In the genomic region with DNA sequence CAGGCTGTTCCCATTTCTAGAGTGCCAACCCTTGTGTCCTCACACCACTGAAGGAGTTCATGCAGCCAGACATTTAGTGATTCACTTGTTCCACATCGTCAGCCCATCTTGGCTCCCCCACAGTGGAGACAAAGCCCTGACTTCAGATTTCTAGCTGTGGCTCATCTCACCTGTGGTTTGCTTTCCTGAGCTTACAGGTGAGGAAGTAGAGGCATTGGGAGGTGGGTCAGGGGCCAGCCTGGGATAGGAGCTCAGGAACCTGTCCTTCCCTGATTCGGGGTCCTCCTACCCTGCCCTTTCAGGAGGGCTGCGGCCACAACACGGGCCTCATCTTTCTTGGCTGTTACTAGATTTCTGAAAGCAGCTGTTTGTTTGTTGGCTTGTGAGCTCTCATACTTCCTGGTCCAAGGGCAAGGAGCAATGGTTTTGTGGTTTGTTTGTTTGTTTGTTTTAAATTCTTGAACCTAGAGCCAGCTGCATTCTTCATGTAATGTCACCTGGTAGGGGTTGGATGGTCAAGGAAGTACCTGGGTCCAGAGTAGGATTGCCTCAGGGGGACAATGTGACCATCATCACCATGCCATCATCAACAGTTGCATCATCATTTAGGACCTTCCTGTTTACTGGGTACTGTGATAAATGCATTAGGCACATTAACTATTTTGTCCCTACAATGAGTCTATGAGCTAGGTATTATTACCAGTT, we compare ENCODE assay signal across 35 cellular contexts. TPM values are rescaled to one million over a fixed set of nuclear protein-coding genes. Genes with fewer than 3 reads are reported as not detected.
DNase-seq lines count a peak whose midpoint lies in the region; ATAC-seq and TF ChIP-seq lines count a peak whose summit lies in the region.
"Had no signal": no experiment of that assay in that cellular context is flagged by ENCODE, and none has a peak within 500 bp of the region (broad histone marks: within the 10 kb centered on the region; RNA-seq: fewer than 3 reads in every experiment).

No MANE protein-coding gene starts in this region.

- H3K4me1 ChIP-seq in foreskin keratinocyte (no peaks in the 10 kb centered on the region), HAP-1 (no peaks in the 10 kb centered on the region)
- H3K4me1 ChIP-seq: ascending aorta, SJCRH30, thyroid gland had no signal

- H3K36me3 Mint-ChIP-seq in WTC11 (peaks cover 12% of the 10 kb centered on the region), osteocyte (ENCODE audit: unreplicated experiment) (no peaks in the 10 kb centered on the region)
- H3K36me3 Mint-ChIP-seq: activated CD8-positive, alpha-beta memory T cell treated with anti-CD3 and anti-CD28 coated beads, Interleukin-2, amount 10 ng/mL, durations not matched to agents 7 days and 5 days; activated naive CD8-positive, alpha-beta T cell treated with anti-CD3 and anti-CD28 coated beads, Interleukin-2, amount 10 ng/mL, durations not matched to agents 7 days and 5 days; memory B cell had no signal

- H3K9me3 Mint-ChIP-seq in WTC11 (peaks cover 29% of the 10 kb centered on the region), osteocyte (ENCODE audit: unreplicated experiment) (peaks cover 15% of the 10 kb centered on the region)

- no peak overlapping the region for H3K4me3 ChIP-seq in HAP-1
- H3K4me3 ChIP-seq: ascending aorta, GM23338, SJCRH30, skin epidermis, thyroid gland had no signal

- no peak for ATAC-seq in WTC11
- no peak for ATAC-seq in foreskin keratinocyte
- no peak for ATAC-seq in HG03354 (IDR thresholded peaks at IDR 0.05; ENCODE audit: poor library complexity, severe bottlenecking, unreplicated experiment)
- ATAC-seq: activated CD8-positive, alpha-beta memory T cell treated with anti-CD3 and anti-CD28 coated beads, Interleukin-2, amount 10 ng/mL, durations not matched to agents 7 days and 5 days; GM23338 had no signal

- H3K4me3 Mint-ChIP-seq in WTC11, result no peak overlapping the region
- H3K4me3 Mint-ChIP-seq in osteocyte (ENCODE audit: unreplicated experiment), result no peak overlapping the region
- H3K4me3 Mint-ChIP-seq: activated CD8-positive, alpha-beta memory T cell treated with anti-CD3 and anti-CD28 coated beads, Interleukin-2, amount 10 ng/mL, durations not matched to agents 7 days and 5 days; activated naive CD8-positive, alpha-beta T cell treated with anti-CD3 and anti-CD28 coated beads, Interleukin-2, amount 10 ng/mL, durations not matched to agents 7 days and 5 days; CD4-positive, alpha-beta T cell; GM23338; IgD-negative memory B cell; memory B cell; stimulated activated naive CD8-positive, alpha-beta T cell treated with anti-CD3 and anti-CD28 coated beads, Interleukin-15, Interleukin-2, amounts not matched to agents 100 ng/mL and 50 ng/mL, for 24 hours had no signal

- H3K27me3 Mint-ChIP-seq in WTC11 (ENCODE audit: low read depth) (peaks cover 6% of the 10 kb centered on the region), osteocyte (ENCODE audit: unreplicated experiment) (peaks cover 45% of the 10 kb centered on the region)

- in situ Hi-C loops in HAP-1 (cut with MboI; ENCODE audit: low sequenced_read_pairs), result no loop called here

- 0 out of 2 replicates have a peak overlapping the region, but pooled peaks have one; percentile 19 for H3K27ac Mint-ChIP-seq in WTC11
- no peak overlapping the region for H3K27ac Mint-ChIP-seq in osteocyte (ENCODE audit: unreplicated experiment)
- H3K27ac Mint-ChIP-seq: activated CD8-positive, alpha-beta memory T cell treated with anti-CD3 and anti-CD28 coated beads, Interleukin-2, amount 10 ng/mL, durations not matched to agents 7 days and 5 days; activated naive CD8-positive, alpha-beta T cell treated with anti-CD3 and anti-CD28 coated beads, Interleukin-2, amount 10 ng/mL, durations not matched to agents 7 days and 5 days; CD4-positive, alpha-beta T cell; GM23338; IgD-negative memory B cell; memory B cell; stimulated activated naive CD8-positive, alpha-beta T cell treated with anti-CD3 and anti-CD28 coated beads, Interleukin-15, Interleukin-2, amounts not matched to agents 100 ng/mL and 50 ng/mL, for 24 hours had no signal

- no peaks in the 10 kb centered on the region for H3K36me3 ChIP-seq in HAP-1 (replicated peaks)
- H3K36me3 ChIP-seq: ascending aorta, SJCRH30, thyroid gland had no signal

- 0 out of 2 replicates have a peak, but pooled peaks cover 1% of the 10 kb centered on the region for H3K9me3 ChIP-seq in HAP-1
- H3K9me3 ChIP-seq: thyroid gland had no signal

- CTCF ChIA-PET in WTC11 (lab: Charles Lee), result interaction anchor here (1.5 to 2.2 kb wide), 2 partner anchors 17 to 60 kb away, joined by 4 to 7 read pairs; no protein-coding TSS in a partner anchor

- no peak overlapping the region for H3K27ac ChIP-seq in foreskin keratinocyte
- H3K27ac ChIP-seq: ascending aorta, SJCRH30, skin epidermis, thyroid gland had no signal

- H3K27me3 ChIP-seq in foreskin keratinocyte (peaks cover 18% of the 10 kb centered on the region), HAP-1 (ENCODE audit: low read depth) (no peaks in the 10 kb centered on the region)
- H3K27me3 ChIP-seq: ascending aorta, SJCRH30, thyroid gland had no signal

- no peak for TF ChIP-seq CTCF in WTC11 (IDR thresholded peaks at IDR 0.05)
- TF ChIP-seq CTCF in osteocyte (IDR thresholded peaks at IDR 0.05), result no peak
- no peak for TF ChIP-seq CTCF in foreskin keratinocyte (conservative IDR thresholded peaks at IDR 0.05)

- POLR2A ChIA-PET in WTC11 (lab: Charles Lee), result no interaction called here

- H3K4me1 Mint-ChIP-seq in WTC11 (no peaks in the 10 kb centered on the region), osteocyte (ENCODE audit: unreplicated experiment) (no peaks in the 10 kb centered on the region)
- H3K4me1 Mint-ChIP-seq: activated CD8-positive, alpha-beta memory T cell treated with anti-CD3 and anti-CD28 coated beads, Interleukin-2, amount 10 ng/mL, durations not matched to agents 7 days and 5 days; activated naive CD8-positive, alpha-beta T cell treated with anti-CD3 and anti-CD28 coated beads, Interleukin-2, amount 10 ng/mL, durations not matched to agents 7 days and 5 days; GM23338; IgD-negative memory B cell; memory B cell had no signal

- DNase-seq in CD1c-positive myeloid dendritic cell (ENCODE audit: extremely low spot score) (peak; percentile 28), WTC11 (ENCODE audit: low spot score) (no peak), islet precursor cell (peak; percentile 22), osteocyte (ENCODE audit: extremely low spot score, unreplicated experiment) (peak; percentile 49), foreskin keratinocyte (no peak), HAP-1 (ENCODE audit: low spot score in 2 of 2) (no peak), cortex of kidney (lab: John Stamatoyannopoulos, UW) (no peak)
- DNase-seq: activated CD4-positive, alpha-beta T cell treated with anti-CD3 and anti-CD28 coated beads, Interleukin-2, amount 50 U/mL, for 4 hours; activated CD8-positive, alpha-beta memory T cell treated with anti-CD3 and anti-CD28 coated beads, Interleukin-2, amount 10 ng/mL, durations not matched to agents 7 days and 5 days; activated gamma-delta T cell treated with Interleukin-2 at 50 U/mL for 16 hours; activated naive CD8-positive, alpha-beta T cell treated with anti-CD3 and anti-CD28 coated beads, Interleukin-2, amount 10 ng/mL, durations not matched to agents 7 days and 5 days; activated T-cell treated with anti-CD3 and anti-CD28 coated beads, Interleukin-2, amount 50 U/mL, for 48 hours; AML-193; CD4-positive, alpha-beta T cell; effector CD8-positive, alpha-beta T cell; foreskin fibroblast; NCI-H1105; NCI-H187 treated with DMSO at 0.1 percent for 48 hours; NCI-H2171; NCI-H82; nucleus accumbens; RPMI8226; SJCRH30; T-helper 1 cell; thyroid gland had no signal

TF ChIP-seq in WTC11, 78 proteins besides CTCF, POLR2A, EP300 and RAD21 (continues in another document):
- TF ChIP-seq, protein P1, sequence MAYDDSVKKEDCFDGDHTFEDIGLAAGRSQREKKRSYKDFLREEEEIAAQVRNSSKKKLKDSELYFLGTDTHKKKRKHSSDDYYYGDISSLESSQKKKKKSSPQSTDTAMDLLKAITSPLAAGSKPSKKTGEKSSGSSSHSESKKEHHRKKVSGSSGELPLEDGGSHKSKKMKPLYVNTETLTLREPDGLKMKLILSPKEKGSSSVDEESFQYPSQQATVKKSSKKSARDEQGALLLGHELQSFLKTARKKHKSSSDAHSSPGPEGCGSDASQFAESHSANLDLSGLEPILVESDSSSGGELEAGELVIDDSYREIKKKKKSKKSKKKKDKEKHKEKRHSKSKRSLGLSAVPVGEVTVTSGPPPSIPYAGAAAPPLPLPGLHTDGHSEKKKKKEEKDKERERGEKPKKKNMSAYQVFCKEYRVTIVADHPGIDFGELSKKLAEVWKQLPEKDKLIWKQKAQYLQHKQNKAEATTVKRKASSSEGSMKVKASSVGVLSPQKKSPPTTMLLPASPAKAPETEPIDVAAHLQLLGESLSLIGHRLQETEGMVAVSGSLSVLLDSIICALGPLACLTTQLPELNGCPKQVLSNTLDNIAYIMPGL (CRISPR knock-in tag; IDR thresholded peaks at IDR 0.05), result no peak
- TF ChIP-seq, protein P2, sequence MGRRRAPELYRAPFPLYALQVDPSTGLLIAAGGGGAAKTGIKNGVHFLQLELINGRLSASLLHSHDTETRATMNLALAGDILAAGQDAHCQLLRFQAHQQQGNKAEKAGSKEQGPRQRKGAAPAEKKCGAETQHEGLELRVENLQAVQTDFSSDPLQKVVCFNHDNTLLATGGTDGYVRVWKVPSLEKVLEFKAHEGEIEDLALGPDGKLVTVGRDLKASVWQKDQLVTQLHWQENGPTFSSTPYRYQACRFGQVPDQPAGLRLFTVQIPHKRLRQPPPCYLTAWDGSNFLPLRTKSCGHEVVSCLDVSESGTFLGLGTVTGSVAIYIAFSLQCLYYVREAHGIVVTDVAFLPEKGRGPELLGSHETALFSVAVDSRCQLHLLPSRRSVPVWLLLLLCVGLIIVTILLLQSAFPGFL (CRISPR knock-in tag; IDR thresholded peaks at IDR 0.05; ENCODE audit: borderline replicate concordance), result no peak
- TF ChIP-seq ZNF121 (CRISPR knock-in tag; IDR thresholded peaks at IDR 0.05) (no peak), CBFB (CRISPR knock-in tag; IDR thresholded peaks at IDR 0.05; ENCODE audit: low read depth) (no peak), NFE2L1 (CRISPR knock-in tag; IDR thresholded peaks at IDR 0.05) (no peak)

RNA-seq across cellular contexts. Expression of gene MYOG, which starts 14.5 kb away (rescaled TPM):
- total RNA-seq in WTC11 (2021) (not detected in 3 replicates), osteocyte (not detected in 2 replicates), foreskin keratinocyte (not detected in 2 replicates)
- polyA plus RNA-seq in foreskin keratinocyte, result not detected in 2 replicates
- total RNA-seq: activated CD8-positive, alpha-beta memory T cell treated with anti-CD3 and anti-CD28 coated beads, Interleukin-2, amount 10 ng/mL, durations not matched to agents 7 days and 5 days; activated naive CD8-positive, alpha-beta T cell treated with anti-CD3 and anti-CD28 coated beads, Interleukin-2, amount 10 ng/mL, durations not matched to agents 7 days and 5 days; ascending aorta; CD4-positive, alpha-beta T cell; Daoy; GM23338; NCI-H460; thyroid gland had no signal
- polyA plus RNA-seq: esophagus, GM23338, IgD-negative memory B cell had no signal

RNA-seq across cellular contexts. Expression of gene ADORA1, which starts 27.2 kb away (rescaled TPM):
- 1.8 to 2.7 TPM (median 2.6 TPM) in 3 replicates for total RNA-seq in WTC11 (2021)
- 0.21 and 0.26 TPM in 2 replicates for total RNA-seq in osteocyte
- total RNA-seq in foreskin keratinocyte, result 0.21 and 0.71 TPM in 2 replicates
- 0.20 and 0.59 TPM in 2 replicates for polyA plus RNA-seq in foreskin keratinocyte
- total RNA-seq: activated CD8-positive, alpha-beta memory T cell treated with anti-CD3 and anti-CD28 coated beads, Interleukin-2, amount 10 ng/mL, durations not matched to agents 7 days and 5 days; activated naive CD8-positive, alpha-beta T cell treated with anti-CD3 and anti-CD28 coated beads, Interleukin-2, amount 10 ng/mL, durations not matched to agents 7 days and 5 days; CD4-positive, alpha-beta T cell had no signal
- polyA plus RNA-seq: IgD-negative memory B cell had no signal

Comparison
In these comparisons a context has a peak if more than half of its experiments do, and no peak if none do; other contexts are left out.
1. DNase-seq: peak in CD1c-positive myeloid dendritic cell (single experiment), islet precursor cell (single experiment) and osteocyte (single experiment); none in WTC11 (single experiment), foreskin keratinocyte (0 of 2), HAP-1 (0 of 2) and cortex of kidney (single experiment).